In the genomic region with DNA sequence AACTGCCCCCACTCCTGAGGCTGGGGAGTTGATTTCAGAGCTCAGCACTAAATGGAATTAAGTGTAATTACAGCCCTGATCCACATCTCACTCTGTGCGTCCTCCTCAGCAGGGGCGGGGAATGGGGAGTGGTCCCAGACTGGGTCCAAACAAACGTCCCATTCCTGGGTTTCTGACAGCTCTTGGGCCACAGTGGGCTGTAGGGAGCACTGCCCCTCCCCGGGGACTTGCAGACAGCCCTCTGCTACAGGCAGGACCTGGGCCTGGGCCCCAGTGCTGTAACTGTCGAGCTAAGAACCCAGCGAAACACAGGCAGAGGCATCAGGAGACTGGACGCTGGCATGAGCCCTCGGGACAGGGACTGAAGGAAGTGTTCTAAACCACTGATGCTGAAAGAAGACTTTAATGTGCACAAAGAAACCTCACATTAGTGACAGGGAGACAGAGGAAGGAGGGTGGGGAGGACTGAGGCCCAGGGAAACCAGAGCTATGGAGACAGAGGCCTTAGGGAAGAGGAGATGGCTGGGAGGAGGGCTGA, we compare ENCODE assay signal across 11 cellular contexts. TPM values are rescaled to one million over a fixed set of nuclear protein-coding genes. Genes with fewer than 3 reads are reported as not detected.
DNase-seq lines count a peak whose midpoint lies in the region; ATAC-seq and TF ChIP-seq lines count a peak whose summit lies in the region.
"Had no signal": no experiment of that assay in that cellular context is flagged by ENCODE, and none has a peak within 500 bp of the region (broad histone marks: within the 10 kb centered on the region; RNA-seq: fewer than 3 reads in every experiment).

No MANE protein-coding gene starts in this region.

- ATAC-seq in IMR-90 (ENCODE audit: low read depth) (peak; percentile 8; the same call in 1 of the 2 replicates), Right ventricle myocardium superior (ENCODE audit: poor library complexity) (no peak)

- no peak overlapping the region for H2AK9ac ChIP-seq in IMR-90 (replicated peaks; ENCODE audit: low read depth, low read length, poor library complexity)

- intact Hi-C loops in IMR-90 (cut with micrococcal nuclease) (no loop called here), dorsolateral prefrontal cortex (cut with DNase I) (loop anchor here in 1 of 2 donors (10.0 kb wide), 1 partner anchor 49 kb away; no protein-coding TSS in a partner anchor), vagina (cut with DNase I) (no loop called here), Right ventricle myocardium superior (cut with DNase I) (no loop called here)

- H2AK5ac ChIP-seq in IMR-90 (ENCODE audit: low read depth, low read length): peak overlapping the region; percentile 53; the same call in 1 of the 2 replicates

- H4K91ac ChIP-seq in IMR-90 (ENCODE audit: insufficient read depth, low read depth, low read length): no peak overlapping the region

- POLR2A ChIA-PET in IMR-90 (lab: Charles Lee; ENCODE audit: unreplicated experiment): no interaction called here

- no peak overlapping the region for H3K27ac ChIP-seq in IMR-90 (ENCODE audit: insufficient read depth, low read length)
- peak overlapping the region in 45 of 59 donors; percentile 2 to 90 (median 60) for H3K27ac ChIP-seq in dorsolateral prefrontal cortex
- H3K27ac ChIP-seq in vagina: no peak overlapping the region
- H3K27ac ChIP-seq: VCaP had no signal

- no peak overlapping the region for H2BK5ac ChIP-seq in IMR-90 (ENCODE audit: low read depth, low read length, poor library complexity, severe bottlenecking)

- 49% methylated on average over 5 of the region's 8 CpGs; no CpG with 5 or more reads in 1 of the 2 experiments for WGBS in IMR-90 (ENCODE audit: extremely low coverage in 2 of 2, insufficient read length in 1 of 2), 2 experiments

- H3K14ac ChIP-seq in IMR-90 (replicated peaks; ENCODE audit: low read depth, low read length): no peak overlapping the region

- H4K20me1 ChIP-seq in IMR-90 (ENCODE audit: insufficient read depth, low read length): no peaks in the 10 kb centered on the region

- H4K8ac ChIP-seq in IMR-90 (ENCODE audit: low read depth in 2 of 2, low read length in 2 of 2): peak overlapping the region in 1 of 2 experiments; percentile 69; a peak in 1 of 4 replicates

- no peaks in the 10 kb centered on the region for H3K36me3 ChIP-seq in IMR-90 (ENCODE audit: control insufficient read depth, insufficient read depth, low read length)
- no peaks in the 10 kb centered on the region for H3K36me3 ChIP-seq in vagina

- peak; percentile 43 for DNase-seq in Ammon's horn (ENCODE audit: low spot score)
- no peak for DNase-seq in IMR-90
- DNase-seq in dorsolateral prefrontal cortex: no peak
- DNase-seq in vagina (ENCODE audit: extremely low spot score in 2 of 2): no peak
- no peak for DNase-seq in Right ventricle myocardium superior
- DNase-seq in RKO (ENCODE audit: low spot score): no peak
- no peak for DNase-seq in SHP77 treated with DMSO at 0.1 percent for 48 hours (lab: John Stamatoyannopoulos, UW)
- DNase-seq: activated T-cell treated with anti-CD3 and anti-CD28 coated beads, Interleukin-2, amount 50 U/mL, for 1 hour; NCI-H226 had no signal

- H3K4me3 ChIP-seq in IMR-90 (ENCODE audit: insufficient read depth, low read depth, low read length) (no peak overlapping the region), dorsolateral prefrontal cortex (no peak overlapping the region), vagina (no peak overlapping the region)

- no peaks in the 10 kb centered on the region for H3K9me3 Mint-ChIP-seq in nephron

- TF ChIP-seq POLR2A in IMR-90 (IDR thresholded peaks at IDR 0.05; ENCODE audit: low read depth, low read length) (no peak), vagina (IDR thresholded peaks at IDR 0.05) (no peak)

- H3K4ac ChIP-seq in IMR-90 (ENCODE audit: low read depth, low read length): no peak overlapping the region

- H3K9ac ChIP-seq in IMR-90 (ENCODE audit: low read depth, low read length): no peak overlapping the region

- CTCF ChIA-PET in IMR-90 (lab: Yijun Ruan, JAX): interaction anchor here (0.6 kb wide), 1 partner anchor 101 kb away, joined by 6 read pairs; no protein-coding TSS in a partner anchor

- H3K4me3 Mint-ChIP-seq in nephron: peak overlapping the region in 2 of 3 experiments; percentile 26 to 68

- no peak for TF ChIP-seq RAD21 in IMR-90 (IDR thresholded peaks at IDR 0.05; ENCODE audit: low read length)

- H3K56ac ChIP-seq in IMR-90 (ENCODE audit: extremely low read depth, insufficient read depth, low read length): no peak overlapping the region

- peak overlapping the region; percentile 33 for H2AFZ ChIP-seq in IMR-90 (replicated peaks; ENCODE audit: low read length, poor library complexity)

- H4K5ac ChIP-seq in IMR-90 (ENCODE audit: low read depth, low read length): no peak overlapping the region

- H3K27me3 ChIP-seq in IMR-90 (ENCODE audit: control insufficient read depth, insufficient read depth, low read length) (peaks cover 2% of the 10 kb centered on the region; the same call in 1 of the 2 replicates), dorsolateral prefrontal cortex (no peaks in the 10 kb centered on the region), vagina (no peaks in the 10 kb centered on the region)

- no peaks in the 10 kb centered on the region; the same call in 1 of the 2 replicates for H3K9me1 ChIP-seq in IMR-90 (ENCODE audit: insufficient read depth, low read length)

- H3K79me1 ChIP-seq in IMR-90 (ENCODE audit: low read depth in 1 of 2, low read length in 2 of 2): no peaks in the 10 kb centered on the region

- BruUV-seq in IMR-90 (replicated peaks; lab: Mats Ljungman, UMichigan): no TSS peak

- H2BK15ac ChIP-seq in IMR-90 (ENCODE audit: low read depth, low read length): no peak overlapping the region

- H3K36me3 Mint-ChIP-seq in nephron (ENCODE audit: low read depth): no peaks in the 10 kb centered on the region

- no peak overlapping the region for H2BK120ac ChIP-seq in IMR-90 (ENCODE audit: low read depth, low read length)

- H3K23ac ChIP-seq in IMR-90 (ENCODE audit: low read depth, low read length): no peak overlapping the region

- peaks cover 4% of the 10 kb centered on the region for H3K27me3 Mint-ChIP-seq in nephron (ENCODE audit: low read depth)

- dilution Hi-C loops in IMR-90 (cut with HindIII; ENCODE audit: low sequenced_read_pairs, unreplicated experiment): no loop called here

- peaks cover 11% of the 10 kb centered on the region for H3K4me1 ChIP-seq in IMR-90 (ENCODE audit: control insufficient read depth, insufficient read depth, low read length)
- peaks cover 45% of the 10 kb centered on the region for H3K4me1 ChIP-seq in vagina

- no peaks in the 10 kb centered on the region for H3K9me3 ChIP-seq in IMR-90 (ENCODE audit: control insufficient read depth, insufficient read depth, low read length)
- no peaks in the 10 kb centered on the region for H3K9me3 ChIP-seq in vagina

- TF ChIP-seq CTCF in IMR-90 (conservative IDR thresholded peaks at IDR 0.05; ENCODE audit: low read depth, low read length) (no peak), dorsolateral prefrontal cortex (IDR thresholded peaks at IDR 0.05 in 54 of 56, conservative IDR thresholded peaks at IDR 0.05 in 2 of 56; ENCODE audit: low read depth in 1 of 56, partially characterized antibody in 56 of 56) (no peak), nephron (IDR thresholded peaks at IDR 0.05; ENCODE audit: unreplicated experiment in 3 of 3) (peak in 2 of 3 experiments; percentile 15 to 26), vagina (IDR thresholded peaks at IDR 0.05) (no peak)

- H3K27ac Mint-ChIP-seq in nephron: peak overlapping the region; percentile 79 to 94 (median 80)

- H3K4me2 ChIP-seq in IMR-90 (ENCODE audit: low read depth, low read length): no peak overlapping the region

- peaks cover 58% of the 10 kb centered on the region for H3K4me1 Mint-ChIP-seq in nephron

- H3K18ac ChIP-seq in IMR-90 (ENCODE audit: low read depth, low read length): no peak overlapping the region

- in situ Hi-C loops in IMR-90 (cut with MboI; ENCODE audit: low sequenced_read_pairs): no loop called here

- H2BK20ac ChIP-seq in IMR-90 (ENCODE audit: low read depth, low read length): no peak overlapping the region

TF ChIP-seq in IMR-90, 13 proteins besides CTCF, POLR2A, EP300 and RAD21 (continues in another document):
- TF ChIP-seq NFE2L2 (IDR thresholded peaks at IDR 0.05; ENCODE audit: low read depth, low read length): no peak
- TF ChIP-seq MAFK (IDR thresholded peaks at IDR 0.05; ENCODE audit: low read depth, low read length): no peak
- TF ChIP-seq RFX5 (IDR thresholded peaks at IDR 0.05; ENCODE audit: low read depth, low read length): no peak
- no peak for TF ChIP-seq CEBPB (IDR thresholded peaks at IDR 0.05; ENCODE audit: low read depth, low read length)
- no peak for TF ChIP-seq SMC3 (IDR thresholded peaks at IDR 0.05; ENCODE audit: low read depth, low read length)
- no peak for TF ChIP-seq FOS (IDR thresholded peaks at IDR 0.05; ENCODE audit: low read depth, low read length)

RNA-seq across cellular contexts. Expression of a gene that starts 5.7 kb away (rescaled TPM):
- 13.3 and 15.8 TPM in 2 replicates for total RNA-seq in IMR-90 (2012; rRNA removed)
- polyA plus RNA-seq in IMR-90 (2012; rRNA removed): 24.3 and 25.5 TPM in 2 replicates
- 15.1 and 22.2 TPM in 2 replicates for polyA plus RNA-seq in IMR-90 (2012; cell fraction: cytosol; rRNA removed)
- 38.1 and 86.4 TPM in 2 replicates for polyA plus RNA-seq in IMR-90 (2012; cell fraction: nucleus; rRNA removed; ENCODE audit: low replicate concordance)
- 100 to 1,000 TPM in 4 of 120 experiments, 10 to 100 TPM in 116; 38.3 to 139 (median 61.8) TPM for total RNA-seq in dorsolateral prefrontal cortex
- total RNA-seq in vagina: 60.6 TPM
- total RNA-seq in Right ventricle myocardium superior: 18.2 TPM

RNA-seq across cellular contexts. Expression of a gene that starts 17.8 kb away (rescaled TPM):
- total RNA-seq in IMR-90 (2012; rRNA removed) (12.5 and 13.6 TPM in 2 replicates), dorsolateral prefrontal cortex (10 to 100 TPM; 19.4 to 36.6 (median 29.4) TPM), vagina (20.4 TPM), Right ventricle myocardium superior (14.6 TPM)
- polyA plus RNA-seq in IMR-90 (2012; rRNA removed): 15.9 and 17.0 TPM in 2 replicates
- 13.1 and 24.9 TPM in 2 replicates for polyA plus RNA-seq in IMR-90 (2012; cell fraction: cytosol; rRNA removed)
- 13.0 and 25.7 TPM in 2 replicates for polyA plus RNA-seq in IMR-90 (2012; cell fraction: nucleus; rRNA removed; ENCODE audit: low replicate concordance)

RNA-seq across cellular contexts. Expression of a gene that starts 31.7 kb away (rescaled TPM):
- total RNA-seq in IMR-90 (2012; rRNA removed) (0.54 and 0.83 TPM in 2 replicates), dorsolateral prefrontal cortex (10 to 100 TPM in 63 of 120 experiments, 1 to 10 TPM in 57; 3.5 to 20.1 (median 10.2) TPM), vagina (0.98 TPM), Right ventricle myocardium superior (10.6 TPM)
- 1.5 and 1.6 TPM in 2 replicates for polyA plus RNA-seq in IMR-90 (2012; rRNA removed)
- polyA plus RNA-seq in IMR-90 (2012; cell fraction: cytosol; rRNA removed): 0.19 and 0.77 TPM in 2 replicates
- polyA plus RNA-seq in IMR-90 (2012; cell fraction: nucleus; rRNA removed; ENCODE audit: low replicate concordance): 9.2 and 17.0 TPM in 2 replicates

RNA-seq across cellular contexts. Expression of a gene that starts 59.5 kb away (rescaled TPM):
- total RNA-seq in IMR-90 (2012; rRNA removed) (2.2 and 2.3 TPM in 2 replicates), dorsolateral prefrontal cortex (10 to 100 TPM; 15.1 to 52.1 (median 34.2) TPM), vagina (16.5 TPM), Right ventricle myocardium superior (13.5 TPM)
- polyA plus RNA-seq in IMR-90 (2012; rRNA removed): 6.1 and 6.3 TPM in 2 replicates
- 4.7 and 6.3 TPM in 2 replicates for polyA plus RNA-seq in IMR-90 (2012; cell fraction: cytosol; rRNA removed)
- polyA plus RNA-seq in IMR-90 (2012; cell fraction: nucleus; rRNA removed; ENCODE audit: low replicate concordance): 7.9 and 10.3 TPM in 2 replicates

Comparison
In these comparisons a context has a peak if more than half of its experiments do, and no peak if none do; other contexts are left out.
1. H3K27ac ChIP-seq: peak in dorsolateral prefrontal cortex (45 of 59); none in IMR-90 (single experiment) and vagina (single experiment).
2. CTCF ChIP-seq: peak in nephron (2 of 3); none in IMR-90 (single experiment), dorsolateral prefrontal cortex (0 of 56) and vagina (0 of 3).